Comparison of ENCODE assay signal across 8 cellular contexts in the genomic region with DNA sequence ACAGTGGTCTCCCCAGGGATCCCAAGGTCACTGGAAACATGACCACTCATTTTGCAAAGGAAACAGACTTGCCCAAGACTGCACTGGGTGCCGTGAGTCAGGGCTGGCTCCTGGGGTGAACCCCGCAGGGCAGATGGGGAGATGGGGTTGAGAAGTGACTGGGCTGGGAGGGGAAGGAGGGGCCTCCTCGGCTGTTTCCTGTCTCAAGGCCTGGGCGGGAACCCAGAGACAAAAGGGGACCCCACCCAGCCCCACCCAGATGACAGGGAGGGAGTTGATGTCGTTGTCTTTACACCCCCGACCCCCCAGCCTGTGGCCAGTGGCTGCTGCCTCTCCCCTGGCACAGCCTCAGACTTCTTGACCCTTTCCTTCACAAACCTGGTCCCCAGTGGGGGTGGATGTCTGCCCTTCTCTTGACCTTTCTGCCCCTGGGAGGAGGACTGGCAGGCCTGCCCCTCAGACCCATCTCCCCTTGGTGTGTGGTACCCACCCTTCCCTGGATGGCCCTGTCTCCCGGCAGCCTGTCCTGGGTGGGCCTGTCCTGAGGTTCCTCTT. TPM values are rescaled to one million over a fixed set of nuclear protein-coding genes. Genes with fewer than 3 reads are reported as not detected.
A peak's percentile ranks its signal among the peaks of the same experiment; 100 is the strongest.
DNase-seq lines count a peak whose midpoint lies in the region; ATAC-seq and TF ChIP-seq lines count a peak whose summit lies in the region.

No MANE protein-coding gene starts in this region.

- H3K27ac Mint-ChIP-seq in central memory CD8-positive, alpha-beta T cell (ENCODE audit: low read depth): peak overlapping the region; percentile 98
- no peak overlapping the region for H3K27ac Mint-ChIP-seq in type B pancreatic cell

- TF ChIP-seq CTCF in type B pancreatic cell (conservative IDR thresholded peaks at IDR 0.05): no peak

- H3K36me3 Mint-ChIP-seq in central memory CD8-positive, alpha-beta T cell (ENCODE audit: insufficient read depth): peaks cover 63% of the 10 kb centered on the region
- no peaks in the 10 kb centered on the region for H3K36me3 Mint-ChIP-seq in type B pancreatic cell

- POLR2A ChIA-PET in HEK293T (lab: Yijun Ruan, JAX): interaction anchor here (1.1 kb wide), 1 partner anchor 134 kb away, joined by 3 read pairs; a partner anchor contains a TSS

- H3K4me3 Mint-ChIP-seq in central memory CD8-positive, alpha-beta T cell: peak overlapping the region; percentile 98
- H3K4me3 Mint-ChIP-seq in type B pancreatic cell: no peak overlapping the region

- no peaks in the 10 kb centered on the region for H3K9me3 Mint-ChIP-seq in central memory CD8-positive, alpha-beta T cell
- H3K9me3 Mint-ChIP-seq in type B pancreatic cell: no peaks in the 10 kb centered on the region

- peaks cover 61% of the 10 kb centered on the region for H3K4me1 Mint-ChIP-seq in central memory CD8-positive, alpha-beta T cell
- H3K4me1 Mint-ChIP-seq in type B pancreatic cell (ENCODE audit: unreplicated experiment): peaks cover 4% of the 10 kb centered on the region

- CTCF ChIA-PET in HEK293T (lab: Yijun Ruan, JAX): no interaction called here

- no peaks in the 10 kb centered on the region for H3K27me3 Mint-ChIP-seq in central memory CD8-positive, alpha-beta T cell
- H3K27me3 Mint-ChIP-seq in type B pancreatic cell: no peaks in the 10 kb centered on the region

- in situ Hi-C loops in GM18951 (cut with MboI; ENCODE audit: low sequenced_read_pairs, unreplicated experiment): no loop called here

- peak; percentile 47 for ATAC-seq in central memory CD8-positive, alpha-beta T cell (replicated peaks; ENCODE audit: extremely low read depth, poor library complexity, severe bottlenecking)
- ATAC-seq in HG02973 (IDR thresholded peaks at IDR 0.05; ENCODE audit: unreplicated experiment): no peak

- DNase-seq in activated CD4-positive, CD25-positive, alpha-beta regulatory T cell treated with anti-CD3 and anti-CD28 coated beads, Interleukin-2, amount 50 U/mL, for 16 hours (ENCODE audit: low read depth, low spot score): peak; percentile 54
- DNase-seq in central memory CD8-positive, alpha-beta T cell (ENCODE audit: low spot score in 2 of 2): peak in 1 of 2 donors; percentile 61
- peak; percentile 34 to 53 for DNase-seq in stimulated activated CD8-positive, alpha-beta memory T cell treated with anti-CD3 and anti-CD28 coated beads, Interleukin-4, amount 100 ng/mL, for 4 hours (ENCODE audit: low read depth in 2 of 2, low spot score in 1 of 2)
- DNase-seq in LoVo (ENCODE audit: low spot score) (no peak), HEK293T (ENCODE audit: extremely low spot score) (no peak), type B pancreatic cell (ENCODE audit: extremely low spot score, unreplicated experiment) (no peak)

- peak; percentile 47 for TF ChIP-seq POLR2A in GM18951 (IDR thresholded peaks at IDR 0.05; ENCODE audit: extremely low read depth, insufficient read depth, insufficient read length)

TF ChIP-seq in HEK293T, 16 proteins besides CTCF, POLR2A, EP300 and RAD21:
- no peak for TF ChIP-seq FOXA1 (IDR thresholded peaks at IDR 0.05)
- TF ChIP-seq LEF1 (IDR thresholded peaks at IDR 0.05; ENCODE audit: borderline replicate concordance): no peak
- TF ChIP-seq ZNF384 (IDR thresholded peaks at IDR 0.05): no peak
- no peak for TF ChIP-seq CTBP1 (IDR thresholded peaks at IDR 0.05; ENCODE audit: borderline replicate concordance)
- no peak for TF ChIP-seq TARDBP (IDR thresholded peaks at IDR 0.05)
- TF ChIP-seq BHLHE40 (IDR thresholded peaks at IDR 0.05; ENCODE audit: borderline replicate concordance): no peak
- TF ChIP-seq L3MBTL2 (conservative IDR thresholded peaks at IDR 0.05): no peak
- TF ChIP-seq ELF4 (IDR thresholded peaks at IDR 0.05): no peak
- no peak for TF ChIP-seq ARNT (IDR thresholded peaks at IDR 0.05)
- TF ChIP-seq, protein P1, sequence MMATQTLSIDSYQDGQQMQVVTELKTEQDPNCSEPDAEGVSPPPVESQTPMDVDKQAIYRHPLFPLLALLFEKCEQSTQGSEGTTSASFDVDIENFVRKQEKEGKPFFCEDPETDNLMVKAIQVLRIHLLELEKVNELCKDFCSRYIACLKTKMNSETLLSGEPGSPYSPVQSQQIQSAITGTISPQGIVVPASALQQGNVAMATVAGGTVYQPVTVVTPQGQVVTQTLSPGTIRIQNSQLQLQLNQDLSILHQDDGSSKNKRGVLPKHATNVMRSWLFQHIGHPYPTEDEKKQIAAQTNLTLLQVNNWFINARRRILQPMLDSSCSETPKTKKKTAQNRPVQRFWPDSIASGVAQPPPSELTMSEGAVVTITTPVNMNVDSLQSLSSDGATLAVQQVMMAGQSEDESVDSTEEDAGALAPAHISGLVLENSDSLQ (IDR thresholded peaks at IDR 0.05): no peak
- no peak for TF ChIP-seq FOXM1 (IDR thresholded peaks at IDR 0.05; ENCODE audit: borderline replicate concordance)
- TF ChIP-seq NFRKB (IDR thresholded peaks at IDR 0.05): no peak
- no peak for TF ChIP-seq HDGF (IDR thresholded peaks at IDR 0.05; ENCODE audit: borderline replicate concordance)
- TF ChIP-seq SUZ12 (IDR thresholded peaks at IDR 0.05): no peak
- no peak for TF ChIP-seq SP1 (IDR thresholded peaks at IDR 0.05)
- TF ChIP-seq FOXK2 (IDR thresholded peaks at IDR 0.05): no peak

RNA-seq across cellular contexts. Expression of a gene that starts 1.4 kb away (rescaled TPM):
- 0.52 and 0.53 TPM in 2 replicates for total RNA-seq in type B pancreatic cell (ENCODE audit: low replicate concordance)

RNA-seq across cellular contexts. Expression of a gene that starts 22.6 kb away (rescaled TPM):
- 29.8 and 33.8 TPM in 2 replicates for total RNA-seq in type B pancreatic cell (ENCODE audit: low replicate concordance)

Comparison
In these comparisons a context has a peak if more than half of its experiments do, and no peak if none do; other contexts are left out.
1. DNase-seq: peak in activated CD4-positive, CD25-positive, alpha-beta regulatory T cell treated with anti-CD3 and anti-CD28 coated beads, Interleukin-2, amount 50 U/mL, for 16 hours (single experiment) and stimulated activated CD8-positive, alpha-beta memory T cell treated with anti-CD3 and anti-CD28 coated beads, Interleukin-4, amount 100 ng/mL, for 4 hours (2 of 2); none in LoVo (single experiment), HEK293T (single experiment) and type B pancreatic cell (single experiment).